Comparison of ENCODE assay signal across 12 cellular contexts in the genomic region with DNA sequence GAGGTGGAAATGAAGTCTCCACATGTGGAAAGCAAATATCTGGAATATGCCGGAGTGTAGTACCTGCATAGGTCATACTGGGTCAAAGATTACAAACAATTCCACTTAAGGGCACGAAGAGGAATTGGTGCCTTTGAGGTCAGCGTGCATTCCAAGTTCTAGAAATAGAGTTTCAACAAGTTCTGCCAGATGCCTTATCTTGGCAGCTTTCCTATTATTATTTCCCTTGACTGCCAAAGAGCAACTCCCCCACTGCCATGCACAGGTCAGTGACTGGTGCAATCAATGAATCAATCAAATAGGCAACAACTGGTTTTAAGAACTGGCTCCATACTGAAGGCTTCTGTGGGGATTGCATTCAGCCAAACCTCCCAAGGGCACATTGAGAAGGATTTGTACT.
DNase-seq lines count a peak whose midpoint lies in the region; ATAC-seq and TF ChIP-seq lines count a peak whose summit lies in the region.
"Had no signal": no experiment of that assay in that cellular context is flagged by ENCODE, and none has a peak within 500 bp of the region (broad histone marks: within the 10 kb centered on the region; RNA-seq: fewer than 3 reads in every experiment).

No MANE protein-coding gene starts in this region.

- H3K27ac ChIP-seq in ACC112 (ENCODE audit: low read depth, low read length), result peak overlapping the region; percentile 61
- peak overlapping the region; percentile 46 to 70 (median 64) for H3K27ac ChIP-seq in esophagus squamous epithelium

- peaks cover 10% of the 10 kb centered on the region for H3K27me3 Mint-ChIP-seq in activated CD4-positive, alpha-beta T cell treated with anti-CD3 and anti-CD28 coated beads, Interleukin-2, amount 10 ng/mL, durations not matched to agents 7 days and 5 days
- H3K27me3 Mint-ChIP-seq in activated T-helper 2 cell treated with anti-CD3 and anti-CD28 coated beads, Interferon-gamma antibody, Interleukin-2, Interleukin-4, amounts not matched to agents 10 μg/mL and 5 μg/mL and 100 μg/mL, durations not matched to agents 14 hours and 24 hours and 36 hours (ENCODE audit: low read depth), result peaks cover 3% of the 10 kb centered on the region

- TF ChIP-seq CTCF in esophagus squamous epithelium (IDR thresholded peaks at IDR 0.05), result no peak

- H3K27me3 ChIP-seq in ACC112 (ENCODE audit: insufficient read depth, low read length) (no peaks in the 10 kb centered on the region), esophagus squamous epithelium (no peaks in the 10 kb centered on the region)

- H3K4me3 ChIP-seq in ACC112 (ENCODE audit: low read depth, low read length) (peak overlapping the region; percentile 56), esophagus squamous epithelium (peak overlapping the region in 2 of 4 donors; percentile 0 to 34)

- DNase-seq in MV-4-11 (lab: John Stamatoyannopoulos, UW) (peak; percentile 60), esophagus squamous epithelium (lab: John Stamatoyannopoulos, UW) (no peak), mucosa of gallbladder (ENCODE audit: low spot score) (peak; percentile 48), NCI-H526 (lab: John Stamatoyannopoulos, UW) (no peak)
- DNase-seq in activated CD4-positive, alpha-beta T cell treated with anti-CD3 and anti-CD28 coated beads, Interleukin-2, amount 10 ng/mL, durations not matched to agents 7 days and 5 days, result no peak
- DNase-seq in activated T-helper 2 cell treated with anti-CD3 and anti-CD28 coated beads, Interferon-gamma antibody, Interleukin-2, Interleukin-4, amounts not matched to agents 10 μg/mL and 5 μg/mL and 100 μg/mL, durations not matched to agents 14 hours and 24 hours and 36 hours (ENCODE audit: low spot score), result no peak
- DNase-seq: AML-193, NCI-H1930 had no signal

- CTCF ChIA-PET in activated CD4-positive, alpha-beta T cell treated with anti-CD3 and anti-CD28 coated beads, Interleukin-2, amount 10 ng/mL, durations not matched to agents 7 days and 5 days (lab: Charles Lee), result interaction anchor here (0.6 kb wide), 1 partner anchor 747 kb away, joined by 3 read pairs; no protein-coding TSS in a partner anchor

- H3K36me3 ChIP-seq in ACC112 (ENCODE audit: insufficient read depth, low read length) (no peaks in the 10 kb centered on the region), esophagus squamous epithelium (no peaks in the 10 kb centered on the region)

- no peak overlapping the region for H2AFZ ChIP-seq in ACC112 (ENCODE audit: low read length, unreplicated experiment)

- POLR2A ChIA-PET in activated CD4-positive, alpha-beta T cell treated with anti-CD3 and anti-CD28 coated beads, Interleukin-2, amount 10 ng/mL, durations not matched to agents 7 days and 5 days (lab: Charles Lee), result no interaction called here

- no peaks in the 10 kb centered on the region for H3K36me3 Mint-ChIP-seq in activated CD4-positive, alpha-beta T cell treated with anti-CD3 and anti-CD28 coated beads, Interleukin-2, amount 10 ng/mL, durations not matched to agents 7 days and 5 days (ENCODE audit: low read depth)
- H3K36me3 Mint-ChIP-seq in activated T-helper 2 cell treated with anti-CD3 and anti-CD28 coated beads, Interferon-gamma antibody, Interleukin-2, Interleukin-4, amounts not matched to agents 10 μg/mL and 5 μg/mL and 100 μg/mL, durations not matched to agents 14 hours and 24 hours and 36 hours (ENCODE audit: low read depth), result no peaks in the 10 kb centered on the region
- H3K36me3 Mint-ChIP-seq: type B pancreatic cell had no signal

- no peak overlapping the region for H3K4me3 Mint-ChIP-seq in activated CD4-positive, alpha-beta T cell treated with anti-CD3 and anti-CD28 coated beads, Interleukin-2, amount 10 ng/mL, durations not matched to agents 7 days and 5 days
- H3K4me3 Mint-ChIP-seq in activated T-helper 2 cell treated with anti-CD3 and anti-CD28 coated beads, Interferon-gamma antibody, Interleukin-2, Interleukin-4, amounts not matched to agents 10 μg/mL and 5 μg/mL and 100 μg/mL, durations not matched to agents 14 hours and 24 hours and 36 hours (ENCODE audit: low read depth), result no peak overlapping the region
- H3K4me3 Mint-ChIP-seq: central memory CD8-positive, alpha-beta T cell; type B pancreatic cell had no signal

- intact Hi-C loops in esophagus squamous epithelium (cut with DNase I), result no loop called here
- intact Hi-C loops in activated T-helper 2 cell treated with anti-CD3 and anti-CD28 coated beads, Interferon-gamma antibody, Interleukin-2, Interleukin-4, amounts not matched to agents 10 μg/mL and 5 μg/mL and 100 μg/mL, durations not matched to agents 14 hours and 24 hours and 36 hours (cut with micrococcal nuclease), result no loop called here

- H3K4me1 ChIP-seq in ACC112 (ENCODE audit: control insufficient read depth, insufficient read depth, low read length, unreplicated experiment) (peaks cover 44% of the 10 kb centered on the region), esophagus squamous epithelium (peaks cover 4 to 60% (median 15%) of the 10 kb centered on the region in 3 donors)

- WGBS in esophagus squamous epithelium, 2 donors, result 21 to 29% methylated on average over 3 of the region's 3 CpGs

- no peaks in the 10 kb centered on the region for H3K9me3 ChIP-seq in esophagus squamous epithelium

- no peaks in the 10 kb centered on the region for H3K9me3 Mint-ChIP-seq in activated CD4-positive, alpha-beta T cell treated with anti-CD3 and anti-CD28 coated beads, Interleukin-2, amount 10 ng/mL, durations not matched to agents 7 days and 5 days
- H3K9me3 Mint-ChIP-seq in activated T-helper 2 cell treated with anti-CD3 and anti-CD28 coated beads, Interferon-gamma antibody, Interleukin-2, Interleukin-4, amounts not matched to agents 10 μg/mL and 5 μg/mL and 100 μg/mL, durations not matched to agents 14 hours and 24 hours and 36 hours, result no peaks in the 10 kb centered on the region
- H3K9me3 Mint-ChIP-seq: central memory CD8-positive, alpha-beta T cell; type B pancreatic cell had no signal

- no peak for ATAC-seq in HG03039 (IDR thresholded peaks at IDR 0.05; ENCODE audit: unreplicated experiment)

- no peak overlapping the region for H3K27ac Mint-ChIP-seq in activated CD4-positive, alpha-beta T cell treated with anti-CD3 and anti-CD28 coated beads, Interleukin-2, amount 10 ng/mL, durations not matched to agents 7 days and 5 days
- no peak overlapping the region for H3K27ac Mint-ChIP-seq in activated T-helper 2 cell treated with anti-CD3 and anti-CD28 coated beads, Interferon-gamma antibody, Interleukin-2, Interleukin-4, amounts not matched to agents 10 μg/mL and 5 μg/mL and 100 μg/mL, durations not matched to agents 14 hours and 24 hours and 36 hours
- H3K27ac Mint-ChIP-seq: type B pancreatic cell had no signal

- H3K4me1 Mint-ChIP-seq in activated CD4-positive, alpha-beta T cell treated with anti-CD3 and anti-CD28 coated beads, Interleukin-2, amount 10 ng/mL, durations not matched to agents 7 days and 5 days, result no peaks in the 10 kb centered on the region
- H3K4me1 Mint-ChIP-seq in activated T-helper 2 cell treated with anti-CD3 and anti-CD28 coated beads, Interferon-gamma antibody, Interleukin-2, Interleukin-4, amounts not matched to agents 10 μg/mL and 5 μg/mL and 100 μg/mL, durations not matched to agents 14 hours and 24 hours and 36 hours (ENCODE audit: low read depth), result no peaks in the 10 kb centered on the region
- H3K4me1 Mint-ChIP-seq: central memory CD8-positive, alpha-beta T cell had no signal

- no peak for TF ChIP-seq POLR2A in esophagus squamous epithelium (IDR thresholded peaks at IDR 0.05)

- H3K79me2 ChIP-seq in ACC112 (ENCODE audit: control insufficient read depth, insufficient read depth, low read length, unreplicated experiment), result no peaks in the 10 kb centered on the region

Comparison
In these comparisons a context has a peak if more than half of its experiments do, and no peak if none do; other contexts are left out.
1. DNase-seq: peak in MV-4-11 (single experiment) and mucosa of gallbladder (single experiment); none in esophagus squamous epithelium (single experiment), activated CD4-positive, alpha-beta T cell treated with anti-CD3 and anti-CD28 coated beads, Interleukin-2, amount 10 ng/mL, durations not matched to agents 7 days and 5 days (single experiment), activated T-helper 2 cell treated with anti-CD3 and anti-CD28 coated beads, Interferon-gamma antibody, Interleukin-2, Interleukin-4, amounts not matched to agents 10 μg/mL and 5 μg/mL and 100 μg/mL, durations not matched to agents 14 hours and 24 hours and 36 hours (single experiment) and NCI-H526 (0 of 2).